In the genomic region with DNA sequence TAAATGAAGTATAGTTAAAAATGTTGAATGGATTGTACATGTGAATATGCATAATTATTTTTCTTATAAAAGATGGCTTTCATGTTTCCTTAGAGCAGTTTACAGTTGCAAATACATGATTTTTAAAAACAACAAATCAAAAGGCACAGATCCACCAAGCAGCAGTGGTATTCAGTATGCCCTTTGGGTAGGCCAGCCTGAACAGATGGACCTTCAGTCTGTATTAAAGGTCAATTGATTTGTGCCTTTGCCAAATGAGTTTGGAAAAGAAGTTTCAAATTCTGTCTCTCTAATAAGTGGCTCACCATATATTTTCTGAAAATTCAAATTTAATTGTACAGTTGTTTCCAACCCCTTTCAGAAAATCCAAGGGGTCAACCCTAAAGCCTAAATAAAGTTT, we compare ENCODE assay signal across 35 cellular contexts.
"Had no signal": no experiment of that assay in that cellular context is flagged by ENCODE, and none has a peak within 500 bp of the region (broad histone marks: within the 10 kb centered on the region; RNA-seq: fewer than 3 reads in every experiment).

No MANE protein-coding gene starts in this region.

- H3K4me1 ChIP-seq: adrenal gland, ascending aorta, body of pancreas, breast epithelium had no signal

- H3K36me3 ChIP-seq: adrenal gland, ascending aorta, brain microvascular endothelial cell, breast epithelium, cardiac muscle cell had no signal

- H3K9me3 ChIP-seq: adrenal gland, ascending aorta, body of pancreas, breast epithelium had no signal

- FAIRE-seq: astrocyte, bronchial epithelial cell had no signal

- H3K4me3 ChIP-seq: adrenal gland, ascending aorta, body of pancreas, breast epithelium, cardiac muscle cell had no signal

- H3K27me3 ChIP-seq: adrenal gland, ascending aorta, body of pancreas, brain microvascular endothelial cell, breast epithelium, cardiac muscle cell had no signal

- H3K27ac ChIP-seq: adrenal gland, ascending aorta, body of pancreas, brain microvascular endothelial cell, breast epithelium, cardiac muscle cell had no signal

- ATAC-seq: activated naive CD4-positive, alpha-beta T cell treated with anti-CD3 and anti-CD28 coated beads, Interleukin-2, amount 50 U/mL, for 72 hours; activated naive CD8-positive, alpha-beta T cell treated with anti-CD3 and anti-CD28 coated beads, Interleukin-2, amount 50 U/mL, for 24 hours; activated T-cell treated with anti-CD3 and anti-CD28 coated beads, Interleukin-2, amount 50 U/mL, for 4 hours; activated T-cell treated with anti-CD3 and anti-CD28 coated beads, Interleukin-2, amount 50 U/mL, for 72 hours; activated T-helper 17 cell treated with anti-CD3 and anti-CD28 coated beads, Interleukin-2, amount 50 U/mL, for 72 hours; body of pancreas had no signal

- DNase-seq: activated effector memory CD4-positive, alpha-beta T cell treated with anti-CD3 and anti-CD28 coated beads, Interleukin-2, amount 50 U/mL, for 16 hours; activated effector memory CD4-positive, alpha-beta T cell treated with Interleukin-2 at 50 U/mL for 16 hours; activated gamma-delta T cell; activated gamma-delta T cell treated with Interleukin-2 at 50 U/mL for 16 hours; activated naive CD4-positive, alpha-beta T cell; activated naive CD4-positive, alpha-beta T cell treated with anti-CD3 and anti-CD28 coated beads for 36 hours; activated naive CD4-positive, alpha-beta T cell treated with anti-CD3 and anti-CD28 coated beads, Interleukin-2, amount 10 ng/mL, durations not matched to agents 7 days and 5 days; activated naive CD4-positive, alpha-beta T cell treated with anti-CD3 and anti-CD28 coated beads, Interleukin-2, amount 50 U/mL, for 16 hours; activated naive CD4-positive, alpha-beta T cell treated with Interleukin-2 at 50 U/mL for 16 hours; activated naive CD8-positive, alpha-beta T cell treated with anti-CD3 and anti-CD28 coated beads for 36 hours; activated naive CD8-positive, alpha-beta T cell treated with anti-CD3 and anti-CD28 coated beads, Interleukin-2, amount 10 ng/mL, durations not matched to agents 7 days and 5 days; activated naive CD8-positive, alpha-beta T cell treated with anti-CD3 and anti-CD28 coated beads, Interleukin-2, amount 50 U/mL, for 24 hours; activated T-cell treated with anti-CD3 and anti-CD28 coated beads for 4 hours; activated T-cell treated with anti-CD3 and anti-CD28 coated beads, Interleukin-2, amount 50 U/mL, for 1 hour; activated T-cell treated with anti-CD3 and anti-CD28 coated beads, Interleukin-2, amount 50 U/mL, for 24 hours; activated T-cell treated with anti-CD3 and anti-CD28 coated beads, Interleukin-2, amount 50 U/mL, for 4 hours; activated T-cell treated with anti-CD3 and anti-CD28 coated beads, Interleukin-2, amount 50 U/mL, for 48 hours; activated T-cell treated with anti-CD3 and anti-CD28 coated beads, Interleukin-2, amount 50 U/mL, for 72 hours; adrenal gland; amniotic stem cell; amygdala; anterior cingulate cortex; aorta; body of pancreas; brain microvascular endothelial cell; caudate nucleus; central memory CD4-positive, alpha-beta T cell; cerebellar nuclear complex had no signal
